17 cellular contexts compared by ENCODE assay signal in genomic region chr1:93673159-93673657, GRCh38. TPM values are rescaled to one million over a fixed set of nuclear protein-coding genes. Genes with fewer than 3 reads are reported as not detected.
DNase-seq lines count a peak whose midpoint lies in the region; ATAC-seq and TF ChIP-seq lines count a peak whose summit lies in the region.
"Had no signal": no experiment of that assay in that cellular context is flagged by ENCODE, and none has a peak within 500 bp of the region (broad histone marks: within the 10 kb centered on the region; RNA-seq: fewer than 3 reads in every experiment).

No MANE protein-coding gene starts in this region.

- no peak overlapping the region for H3K4ac ChIP-seq in mesenchymal stem cell (ENCODE audit: low read depth in 1 of 2, low read length in 2 of 2)

- H4K8ac ChIP-seq in mesenchymal stem cell (ENCODE audit: low read length): no peak overlapping the region

- H3K27me3 ChIP-seq in PC-9 (ENCODE audit: insufficient read depth, low read depth) (no peaks in the 10 kb centered on the region), mesenchymal stem cell (ENCODE audit: control insufficient read depth in 1 of 2, insufficient read depth in 1 of 2, low read length in 2 of 2) (no peaks in the 10 kb centered on the region), tibial artery (no peaks in the 10 kb centered on the region)
- H3K27me3 ChIP-seq: adrenal gland had no signal

- peak overlapping the region; percentile 62 for H3K27ac ChIP-seq in PC-9
- H3K27ac ChIP-seq in mesenchymal stem cell (ENCODE audit: low read length, poor library complexity, severe bottlenecking): no peak overlapping the region
- H3K27ac ChIP-seq in tibial artery: peak overlapping the region; percentile 47 to 54
- H3K27ac ChIP-seq: parathyroid adenoma, SK-N-MC had no signal

- no peaks in the 10 kb centered on the region for H3K9me3 ChIP-seq in PC-9 (ENCODE audit: insufficient read depth, low read depth)
- H3K9me3 ChIP-seq in mesenchymal stem cell (ENCODE audit: control insufficient read depth, low read length): no peaks in the 10 kb centered on the region
- H3K9me3 ChIP-seq in tibial artery: no peaks in the 10 kb centered on the region
- H3K9me3 ChIP-seq: adrenal gland had no signal

- DNase-seq in PC-9: peak in 1 of 2 experiments; percentile 99
- peak; percentile 55 for DNase-seq in mesenchymal stem cell
- DNase-seq in tibial artery: no peak
- DNase-seq in HuH-7.5 (ENCODE audit: low spot score): no peak
- DNase-seq in activated gamma-delta T cell treated with Interleukin-2 at 50 U/mL for 16 hours: no peak
- DNase-seq in activated CD4-positive, CD25-positive, alpha-beta regulatory T cell treated with anti-CD3 and anti-CD28 coated beads, Interleukin-2, amount 50 U/mL, for 72 hours: no peak
- DNase-seq: activated CD4-positive, CD25-positive, alpha-beta regulatory T cell; CD8-positive, alpha-beta memory T cell; effector memory CD8-positive, alpha-beta T cell; KBM-7; NCI-H187 treated with DMSO at 0.1 percent for 48 hours; stimulated activated CD4-positive, alpha-beta T cell treated with anti-CD3 and anti-CD28 coated beads, Interleukin-4, amount 100 ng/mL, for 4 hours had no signal

- peaks cover 98% of the 10 kb centered on the region for H4K20me1 ChIP-seq in PC-9 (ENCODE audit: insufficient read depth)

- H3K4me2 ChIP-seq in PC-9 (peak overlapping the region; percentile 88), mesenchymal stem cell (ENCODE audit: low read length, poor library complexity, severe bottlenecking) (no peak overlapping the region)

- H3K79me1 ChIP-seq in mesenchymal stem cell (replicated peaks; ENCODE audit: low read length, poor library complexity, severe bottlenecking): peaks cover 5% of the 10 kb centered on the region

- no peak overlapping the region for H2BK15ac ChIP-seq in mesenchymal stem cell (ENCODE audit: low read depth, poor library complexity, severe bottlenecking)

- no peak overlapping the region for H3K23ac ChIP-seq in mesenchymal stem cell (ENCODE audit: low read length in 2 of 2)

- no peak overlapping the region for H3K18ac ChIP-seq in mesenchymal stem cell (ENCODE audit: low read depth in 1 of 2, low read length in 2 of 2)

- H3K9ac ChIP-seq in mesenchymal stem cell (ENCODE audit: low read length): peak overlapping the region; percentile 42
- H3K9ac ChIP-seq: parathyroid adenoma had no signal

- BruUV-seq in PC-9 (replicated peaks; lab: Mats Ljungman, UMichigan): no TSS peak

- TF ChIP-seq CTCF in PC-9 (conservative IDR thresholded peaks at IDR 0.05): no peak
- TF ChIP-seq CTCF in tibial artery (IDR thresholded peaks at IDR 0.05): no peak

- H2AFZ ChIP-seq in PC-9: no peak overlapping the region
- no peak overlapping the region for H2AFZ ChIP-seq in mesenchymal stem cell (ENCODE audit: low read depth, low read length)
- H2AFZ ChIP-seq: parathyroid adenoma had no signal

- H3F3A ChIP-seq in PC-9 (ENCODE audit: insufficient read depth, low read depth): peaks cover 98% of the 10 kb centered on the region

- CTCF ChIA-PET in PC-9 (lab: Charles Lee): interaction anchor here (0.5 to 1.4 kb wide), 4 partner anchors 44 to 140 kb away, joined by 3 to 5 read pairs (median 4); no protein-coding TSS in a partner anchor

- WGBS in mesenchymal stem cell: 58% methylated on average over 2 of the region's 2 CpGs

- peaks cover 100% of the 10 kb centered on the region for H3K4me1 ChIP-seq in PC-9 (replicated peaks; ENCODE audit: insufficient read depth)
- H3K4me1 ChIP-seq in mesenchymal stem cell (ENCODE audit: control insufficient read depth, insufficient read depth, low read depth, low read length): peaks cover 30% of the 10 kb centered on the region
- H3K4me1 ChIP-seq in tibial artery: peaks cover 0 to 61% (median 36%) of the 10 kb centered on the region in 4 donors

- no peak overlapping the region for H2BK12ac ChIP-seq in mesenchymal stem cell (ENCODE audit: low read length in 2 of 2)

- POLR2A ChIA-PET in PC-9 (lab: Charles Lee; ENCODE audit: unreplicated experiment): interaction anchor here (0.5 to 1.0 kb wide), 3 partner anchors 11 to 65 kb away, joined by 3 to 4 read pairs (median 4); no protein-coding TSS in a partner anchor

- H2BK120ac ChIP-seq in mesenchymal stem cell (ENCODE audit: low read depth, low read length): no peak overlapping the region

- intact Hi-C loops in PC-9 (cut with micrococcal nuclease; ENCODE audit: unreplicated experiment): loop anchor here (2.0 kb wide), 4 partner anchors 28 to 142 kb away; no protein-coding TSS in a partner anchor
- intact Hi-C loops in tibial artery (cut with DNase I; ENCODE audit: low total_unique reads): no loop called here

- no peak overlapping the region for H3K14ac ChIP-seq in mesenchymal stem cell (ENCODE audit: low read length in 2 of 2)

- ATAC-seq in esophagus mucosa (peak; percentile 79), HG02588 (IDR thresholded peaks at IDR 0.05; ENCODE audit: unreplicated experiment) (no peak)
- ATAC-seq: effector memory CD8-positive, alpha-beta T cell had no signal

- peaks cover 100% of the 10 kb centered on the region for H3K79me2 ChIP-seq in PC-9 (ENCODE audit: low read depth)
- H3K79me2 ChIP-seq: parathyroid adenoma had no signal

- H4K91ac ChIP-seq in mesenchymal stem cell (ENCODE audit: low read length): no peak overlapping the region

- H3K36me3 ChIP-seq in PC-9 (ENCODE audit: low read depth) (peaks cover 83% of the 10 kb centered on the region), mesenchymal stem cell (ENCODE audit: control insufficient read depth in 1 of 2, insufficient read depth in 2 of 2, low read depth in 1 of 2, low read length in 2 of 2) (peaks cover 21 to 69% of the 10 kb centered on the region in 2 experiments), tibial artery (no peaks in the 10 kb centered on the region)
- H3K36me3 ChIP-seq: adrenal gland had no signal

- H2BK5ac ChIP-seq in mesenchymal stem cell (ENCODE audit: low read depth, low read length, poor library complexity, severe bottlenecking): no peak overlapping the region

- H2AK5ac ChIP-seq in mesenchymal stem cell (ENCODE audit: low read length, severe bottlenecking): no peak overlapping the region

- H3K9me2 ChIP-seq in PC-9 (ENCODE audit: insufficient read depth): no peaks in the 10 kb centered on the region

- H3K4me3 ChIP-seq in PC-9 (peak overlapping the region; percentile 22; the same call in 1 of the 2 replicates), mesenchymal stem cell (ENCODE audit: insufficient read depth in 1 of 2, low read depth in 1 of 2, low read length in 2 of 2) (no peak overlapping the region), tibial artery (no peak overlapping the region)
- H3K4me3 ChIP-seq: adrenal gland, SK-N-MC had no signal

RNA-seq across cellular contexts. Expression of gene BCAR3, which starts 8.4 kb away (rescaled TPM):
- total RNA-seq in PC-9 (2021) (62.5 and 70.0 TPM in 2 replicates), esophagus mucosa (5.7 TPM)
- polyA plus RNA-seq in mesenchymal stem cell (2013, experiment 1 of 2): 23.6 TPM
- polyA plus RNA-seq in mesenchymal stem cell (2013, experiment 2 of 2): 22.7 TPM
